Comparison of ENCODE assay signal across 8 cellular contexts in genomic region chr4:2933566-2934076, GRCh38. TPM values are rescaled to one million over a fixed set of nuclear protein-coding genes. Genes with fewer than 3 reads are reported as not detected.
A peak's percentile ranks its signal among the peaks of the same experiment; 100 is the strongest.
DNase-seq lines count a peak whose midpoint lies in the region; ATAC-seq and TF ChIP-seq lines count a peak whose summit lies in the region.

No MANE protein-coding gene starts in this region.

- H3K27ac Mint-ChIP-seq in activated naive CD4-positive, alpha-beta T cell treated with anti-CD3 and anti-CD28 coated beads, Interleukin-2, amount 50 U/mL, for 24 hours, result peak overlapping the region; percentile 93
- peak overlapping the region; percentile 90 for H3K27ac Mint-ChIP-seq in mesothelial cell of epicardium

- ATAC-seq in aorta (ENCODE audit: low FRiP score), result peak; percentile 1

- H3K9me3 Mint-ChIP-seq in activated naive CD4-positive, alpha-beta T cell treated with anti-CD3 and anti-CD28 coated beads, Interleukin-2, amount 50 U/mL, for 24 hours, result no peaks in the 10 kb centered on the region
- H3K9me3 Mint-ChIP-seq in mesothelial cell of epicardium, result no peaks in the 10 kb centered on the region

- no peaks in the 10 kb centered on the region for H3K4me1 ChIP-seq in aorta (ENCODE audit: control insufficient read depth in 1 of 2, insufficient read depth in 2 of 2, low read length in 2 of 2)

- peaks cover 3% of the 10 kb centered on the region for H3K36me3 Mint-ChIP-seq in activated naive CD4-positive, alpha-beta T cell treated with anti-CD3 and anti-CD28 coated beads, Interleukin-2, amount 50 U/mL, for 24 hours
- H3K36me3 Mint-ChIP-seq in mesothelial cell of epicardium, result peaks cover 7% of the 10 kb centered on the region

- peak overlapping the region; percentile 89 for H3K4me3 ChIP-seq in choroid plexus epithelial cell (ENCODE audit: low read depth, low read length)
- peak overlapping the region; percentile 67 to 86 for H3K4me3 ChIP-seq in aorta (ENCODE audit: low read length in 2 of 2)

- H3K27me3 ChIP-seq in aorta (ENCODE audit: control insufficient read depth in 1 of 2, insufficient read depth in 2 of 2, low read length in 1 of 2), result no peaks in the 10 kb centered on the region

- no peak for DNase-seq in activated naive CD4-positive, alpha-beta T cell (lab: John Stamatoyannopoulos, UW)
- DNase-seq in choroid plexus epithelial cell (ENCODE audit: low read depth) (no peak), mesothelial cell of epicardium (ENCODE audit: low spot score in 2 of 2, unreplicated experiment in 2 of 2) (peak in 1 of 2 experiments; percentile 20), aorta (peak; percentile 61 to 79), NCI-H748 treated with DMSO at 0.1 percent for 48 hours (lab: John Stamatoyannopoulos, UW) (no peak), NCI-H187 treated with DMSO at 0.1 percent for 48 hours (lab: John Stamatoyannopoulos, UW) (no peak), occipital lobe (lab: John Stamatoyannopoulos, UW) (no peak)

- no peaks in the 10 kb centered on the region for H3K9me3 ChIP-seq in aorta (ENCODE audit: control insufficient read depth, low read length)

- 14 to 15% methylated on average over 21 to 31 of the region's 31 CpGs for WGBS in aorta, 2 donors

- no peaks in the 10 kb centered on the region for H3K27me3 Mint-ChIP-seq in activated naive CD4-positive, alpha-beta T cell treated with anti-CD3 and anti-CD28 coated beads, Interleukin-2, amount 50 U/mL, for 24 hours
- H3K27me3 Mint-ChIP-seq in mesothelial cell of epicardium (ENCODE audit: low read depth), result no peaks in the 10 kb centered on the region

- peak overlapping the region in 1 of 2 donors; percentile 62 for H3K27ac ChIP-seq in aorta (ENCODE audit: low read depth in 1 of 2, low read length in 2 of 2)

- TF ChIP-seq CTCF in choroid plexus epithelial cell (conservative IDR thresholded peaks at IDR 0.05; ENCODE audit: low read depth, low read length) (no peak), mesothelial cell of epicardium (IDR thresholded peaks at IDR 0.05; ENCODE audit: unreplicated experiment) (no peak)

- intact Hi-C loops in aorta (cut with DNase I), result loop anchor here (5.0 to 10.0 kb wide), 2 partner anchors 169 to 171 kb away; no protein-coding TSS in a partner anchor

- H3K4me1 Mint-ChIP-seq in activated naive CD4-positive, alpha-beta T cell treated with anti-CD3 and anti-CD28 coated beads, Interleukin-2, amount 50 U/mL, for 24 hours, result peaks cover 36% of the 10 kb centered on the region
- peaks cover 29% of the 10 kb centered on the region for H3K4me1 Mint-ChIP-seq in mesothelial cell of epicardium

- H3K36me3 ChIP-seq in aorta (ENCODE audit: control insufficient read depth in 1 of 2, insufficient read depth in 2 of 2, low read length in 1 of 2), result no peaks in the 10 kb centered on the region

- peak overlapping the region; percentile 92 for H3K4me3 Mint-ChIP-seq in activated naive CD4-positive, alpha-beta T cell treated with anti-CD3 and anti-CD28 coated beads, Interleukin-2, amount 50 U/mL, for 24 hours
- H3K4me3 Mint-ChIP-seq in mesothelial cell of epicardium, result peak overlapping the region; percentile 80

RNA-seq across cellular contexts. Expression of gene NOP14, which starts 29.6 kb away (rescaled TPM):
- 27.3 to 30.5 TPM (median 28.5 TPM) in 3 replicates for total RNA-seq in mesothelial cell of epicardium
- total RNA-seq in aorta, result 10 to 100 TPM; 15.0 to 15.5 TPM
- 1 to 10 TPM; 8.0 to 8.5 TPM for polyA plus RNA-seq in aorta
- total RNA-seq in occipital lobe, result 5.6 TPM

RNA-seq across cellular contexts. Expression of gene GRK4, which starts 29.8 kb away (rescaled TPM):
- total RNA-seq in mesothelial cell of epicardium, result 16.2 to 18.4 TPM (median 18.3 TPM) in 3 replicates
- total RNA-seq in aorta, result 10 to 100 TPM in 1 of 2 donors, 1 to 10 TPM in 1; 3.6 to 10.3 TPM
- polyA plus RNA-seq in aorta, result 10 to 100 TPM in 1 of 2 donors, 1 to 10 TPM in 1; 4.1 to 10.8 TPM
- total RNA-seq in occipital lobe, result 53.8 TPM

Comparison
In these comparisons a context has a peak if more than half of its experiments do, and no peak if none do; other contexts are left out.
1. DNase-seq: peak in aorta (2 of 2); none in activated naive CD4-positive, alpha-beta T cell (0 of 4), choroid plexus epithelial cell (single experiment), NCI-H748 treated with DMSO at 0.1 percent for 48 hours (single experiment), NCI-H187 treated with DMSO at 0.1 percent for 48 hours (single experiment) and occipital lobe (single experiment).